15 cellular contexts compared by ENCODE assay signal in genomic region chr2:123717616-123718279, GRCh38.
A peak's percentile ranks its signal among the peaks of the same experiment; 100 is the strongest.
DNase-seq lines count a peak whose midpoint lies in the region; TF ChIP-seq lines count a peak whose summit lies in the region.
"Had no signal": no experiment of that assay in that cellular context is flagged by ENCODE, and none has a peak within 500 bp of the region (broad histone marks: within the 10 kb centered on the region; RNA-seq: fewer than 3 reads in every experiment).

No MANE protein-coding gene starts in this region.

- H3K27ac Mint-ChIP-seq in endodermal cell, result no peak overlapping the region
- no peak overlapping the region for H3K27ac Mint-ChIP-seq in CD8-positive, alpha-beta memory T cell
- H3K27ac Mint-ChIP-seq in activated T-helper 1 cell treated with anti-CD3 and anti-CD28 coated beads, Interleukin-12 subunit alpha, Interleukin-12 subunit beta, Interleukin-2, Interleukin-4 antibody, amounts not matched to agents 30 ng/mL and 10 ng/mL and 1 ng/mL, durations not matched to agents 14 hours and 24 hours and 36 hours, result no peak overlapping the region
- H3K27ac Mint-ChIP-seq: CD4-positive, alpha-beta T cell; GM23338 had no signal

- H3K27me3 ChIP-seq in endodermal cell (ENCODE audit: control insufficient read depth, insufficient read depth, low read length, poor library complexity, severe bottlenecking), result no peaks in the 10 kb centered on the region
- H3K27me3 ChIP-seq in CD8-positive, alpha-beta memory T cell (ENCODE audit: insufficient read depth, low read length, poor library complexity, severe bottlenecking), result no peaks in the 10 kb centered on the region

- no peaks in the 10 kb centered on the region for H3K4me1 ChIP-seq in endodermal cell (ENCODE audit: control insufficient read depth, insufficient read depth, low read length)
- H3K4me1 ChIP-seq in CD8-positive, alpha-beta memory T cell (ENCODE audit: insufficient read depth, low read length), result no peaks in the 10 kb centered on the region

- H3K36me3 ChIP-seq in SK-N-MC (ENCODE audit: insufficient read depth, low read length), result no peaks in the 10 kb centered on the region
- no peaks in the 10 kb centered on the region for H3K36me3 ChIP-seq in endodermal cell (ENCODE audit: control insufficient read depth, insufficient read depth, low read length)
- H3K36me3 ChIP-seq in CD8-positive, alpha-beta memory T cell (ENCODE audit: insufficient read depth, low read length), result no peaks in the 10 kb centered on the region

- H3K9ac ChIP-seq in SK-N-MC (ENCODE audit: insufficient read length), result peak overlapping the region; percentile 20
- no peak overlapping the region for H3K9ac ChIP-seq in endodermal cell (ENCODE audit: extremely low read depth, low read length, poor library complexity, severe bottlenecking)

- TF ChIP-seq CTCF in endodermal cell (conservative IDR thresholded peaks at IDR 0.05), result no peak

- intact Hi-C loops in activated T-helper 1 cell treated with anti-CD3 and anti-CD28 coated beads, Interleukin-12 subunit alpha, Interleukin-12 subunit beta, Interleukin-2, Interleukin-4 antibody, amounts not matched to agents 30 ng/mL and 10 ng/mL and 1 ng/mL, durations not matched to agents 14 hours and 24 hours and 36 hours (cut with micrococcal nuclease), result no loop called here

- no peaks in the 10 kb centered on the region for H3K4me1 Mint-ChIP-seq in endodermal cell
- no peaks in the 10 kb centered on the region for H3K4me1 Mint-ChIP-seq in CD8-positive, alpha-beta memory T cell
- H3K4me1 Mint-ChIP-seq in activated T-helper 1 cell treated with anti-CD3 and anti-CD28 coated beads, Interleukin-12 subunit alpha, Interleukin-12 subunit beta, Interleukin-2, Interleukin-4 antibody, amounts not matched to agents 30 ng/mL and 10 ng/mL and 1 ng/mL, durations not matched to agents 14 hours and 24 hours and 36 hours (ENCODE audit: low read depth), result no peaks in the 10 kb centered on the region
- H3K4me1 Mint-ChIP-seq: GM23338 had no signal

- H3K27ac ChIP-seq in SK-N-MC (peak overlapping the region; percentile 84), endodermal cell (ENCODE audit: low read depth, low read length) (peak overlapping the region; percentile 77)
- no peak overlapping the region for H3K27ac ChIP-seq in CD8-positive, alpha-beta memory T cell (ENCODE audit: low read depth, low read length)
- H3K27ac ChIP-seq: 22Rv1 had no signal

- no peak overlapping the region for H3K4me3 Mint-ChIP-seq in endodermal cell
- no peak overlapping the region for H3K4me3 Mint-ChIP-seq in CD8-positive, alpha-beta memory T cell
- no peak overlapping the region for H3K4me3 Mint-ChIP-seq in activated T-helper 1 cell treated with anti-CD3 and anti-CD28 coated beads, Interleukin-12 subunit alpha, Interleukin-12 subunit beta, Interleukin-2, Interleukin-4 antibody, amounts not matched to agents 30 ng/mL and 10 ng/mL and 1 ng/mL, durations not matched to agents 14 hours and 24 hours and 36 hours
- H3K4me3 Mint-ChIP-seq: CD4-positive, alpha-beta T cell; GM23338 had no signal

- H3K36me3 Mint-ChIP-seq in endodermal cell (ENCODE audit: low read depth), result no peaks in the 10 kb centered on the region
- no peaks in the 10 kb centered on the region for H3K36me3 Mint-ChIP-seq in CD8-positive, alpha-beta memory T cell
- no peaks in the 10 kb centered on the region for H3K36me3 Mint-ChIP-seq in activated T-helper 1 cell treated with anti-CD3 and anti-CD28 coated beads, Interleukin-12 subunit alpha, Interleukin-12 subunit beta, Interleukin-2, Interleukin-4 antibody, amounts not matched to agents 30 ng/mL and 10 ng/mL and 1 ng/mL, durations not matched to agents 14 hours and 24 hours and 36 hours (ENCODE audit: low read depth)

- peak overlapping the region; percentile 29; the same call in 1 of the 2 replicates for H3K4me3 ChIP-seq in SK-N-MC
- H3K4me3 ChIP-seq in endodermal cell (ENCODE audit: low read length), result no peak overlapping the region
- H3K4me3 ChIP-seq in CD8-positive, alpha-beta memory T cell (ENCODE audit: low read length), result no peak overlapping the region
- H3K4me3 ChIP-seq: GM23338 had no signal

- H3K9me3 ChIP-seq in SK-N-MC (ENCODE audit: low read depth, low read length), result no peaks in the 10 kb centered on the region
- peaks cover 15% of the 10 kb centered on the region for H3K9me3 ChIP-seq in endodermal cell (ENCODE audit: control insufficient read depth, low read length)
- H3K9me3 ChIP-seq in CD8-positive, alpha-beta memory T cell (ENCODE audit: low read length), result no peaks in the 10 kb centered on the region

- WGBS in endodermal cell (ENCODE audit: insufficient coverage in 1 of 2, insufficient read length in 1 of 2), 2 experiments, result 92 to 100% methylated on average over 1 to 4 of the region's 5 CpGs

- H3K27me3 Mint-ChIP-seq in endodermal cell (ENCODE audit: insufficient read depth), result no peaks in the 10 kb centered on the region
- H3K27me3 Mint-ChIP-seq in CD8-positive, alpha-beta memory T cell, result no peaks in the 10 kb centered on the region
- no peaks in the 10 kb centered on the region for H3K27me3 Mint-ChIP-seq in activated T-helper 1 cell treated with anti-CD3 and anti-CD28 coated beads, Interleukin-12 subunit alpha, Interleukin-12 subunit beta, Interleukin-2, Interleukin-4 antibody, amounts not matched to agents 30 ng/mL and 10 ng/mL and 1 ng/mL, durations not matched to agents 14 hours and 24 hours and 36 hours (ENCODE audit: insufficient read depth)
- H3K27me3 Mint-ChIP-seq: CD4-positive, alpha-beta T cell had no signal

- DNase-seq in NCI-H446 treated with DMSO at 0.1 percent for 48 hours (lab: John Stamatoyannopoulos, UW) (peak; percentile 7), NCI-H446 (lab: John Stamatoyannopoulos, UW) (no peak), SK-N-MC (ENCODE audit: low read depth, low spot score) (peak; percentile 85), endodermal cell (no peak), retina (peak; percentile 37), amygdala (lab: John Stamatoyannopoulos, UW) (no peak)
- no peak for DNase-seq in CD8-positive, alpha-beta memory T cell
- DNase-seq in activated T-helper 1 cell treated with anti-CD3 and anti-CD28 coated beads, Interleukin-12 subunit alpha, Interleukin-12 subunit beta, Interleukin-2, Interleukin-4 antibody, amounts not matched to agents 30 ng/mL and 10 ng/mL and 1 ng/mL, durations not matched to agents 14 hours and 24 hours and 36 hours (ENCODE audit: low spot score), result no peak
- DNase-seq: C1 segment of cervical spinal cord; CD4-positive, alpha-beta T cell; DMS79 treated with DMSO at 0.1 percent for 48 hours; EL; H7 had no signal

- POLR2A ChIA-PET in CD8-positive, alpha-beta memory T cell (lab: Charles Lee), result no interaction called here

- CTCF ChIA-PET in CD8-positive, alpha-beta memory T cell (lab: Charles Lee), result no interaction called here

- H3K9me3 Mint-ChIP-seq in endodermal cell, result peaks cover 11% of the 10 kb centered on the region
- peaks cover 0 to 26% (median 5%) of the 10 kb centered on the region in 5 donors for H3K9me3 Mint-ChIP-seq in CD8-positive, alpha-beta memory T cell
- peaks cover 3% of the 10 kb centered on the region for H3K9me3 Mint-ChIP-seq in activated T-helper 1 cell treated with anti-CD3 and anti-CD28 coated beads, Interleukin-12 subunit alpha, Interleukin-12 subunit beta, Interleukin-2, Interleukin-4 antibody, amounts not matched to agents 30 ng/mL and 10 ng/mL and 1 ng/mL, durations not matched to agents 14 hours and 24 hours and 36 hours
- H3K9me3 Mint-ChIP-seq: GM23338 had no signal

Comparison
In these comparisons a context has a peak if more than half of its experiments do, and no peak if none do; other contexts are left out.
1. DNase-seq: peak in NCI-H446 treated with DMSO at 0.1 percent for 48 hours (single experiment), SK-N-MC (single experiment) and retina (single experiment); none in NCI-H446 (0 of 2), endodermal cell (single experiment), CD8-positive, alpha-beta memory T cell (0 of 5), amygdala (0 of 56) and activated T-helper 1 cell treated with anti-CD3 and anti-CD28 coated beads, Interleukin-12 subunit alpha, Interleukin-12 subunit beta, Interleukin-2, Interleukin-4 antibody, amounts not matched to agents 30 ng/mL and 10 ng/mL and 1 ng/mL, durations not matched to agents 14 hours and 24 hours and 36 hours (single experiment).